Comparison of ENCODE assay signal across 1 cellular context in genomic region chr1:41475346-41475745, GRCh38.
TF ChIP-seq lines count a peak whose summit lies in the region.

No MANE protein-coding gene starts in this region.

TF ChIP-seq in H1, 55 proteins besides CTCF, POLR2A, EP300 and RAD21:
- TF ChIP-seq JUN (IDR thresholded peaks at IDR 0.05; ENCODE audit: low read depth, low read length) (no peak), ASH2L (IDR thresholded peaks at IDR 0.05; ENCODE audit: low read length) (no peak), YY1 (IDR thresholded peaks at IDR 0.05; ENCODE audit: low read depth, low read length) (no peak), GABPA (IDR thresholded peaks at IDR 0.05; ENCODE audit: borderline replicate concordance, insufficient read depth, low read length) (no peak), RXRA (IDR thresholded peaks at IDR 0.05; ENCODE audit: insufficient read depth, low read depth, low read length) (no peak)
